In genomic region chr3:38029400-38030125, GRCh38 we compare ENCODE assay signal across 9 cellular contexts. TPM values are rescaled to one million over a fixed set of nuclear protein-coding genes. Genes with fewer than 3 reads are reported as not detected.
A peak's percentile ranks its signal among the peaks of the same experiment; 100 is the strongest.
DNase-seq lines count a peak whose midpoint lies in the region; ATAC-seq and TF ChIP-seq lines count a peak whose summit lies in the region.
"Had no signal": no experiment of that assay in that cellular context is flagged by ENCODE, and none has a peak within 500 bp of the region (broad histone marks: within the 10 kb centered on the region; RNA-seq: fewer than 3 reads in every experiment).

PLCD1 (minus strand) TSS chr3:38029642; CDS start chr3:38029539, 103 bp downstream.

- H3K9ac ChIP-seq in colonic mucosa (ENCODE audit: low read depth in 2 of 2, low read length in 2 of 2), result peak within 1 kb of the TSS; percentile 73 to 78
- H3K9ac ChIP-seq in skeletal muscle satellite cell (ENCODE audit: low read depth, low read length), result peak within 1 kb of the TSS; percentile 86
- H3K9ac ChIP-seq: KMS-11 had no signal

- peak within 1 kb of the TSS; percentile 46 for H3K27ac ChIP-seq in colonic mucosa
- H3K27ac ChIP-seq: KMS-11 had no signal

- TF ChIP-seq CTCF in colonic mucosa (IDR thresholded peaks at IDR 0.05), result no peak

- no peak for ATAC-seq in HG03571 (IDR thresholded peaks at IDR 0.05; ENCODE audit: unreplicated experiment)

- peak; percentile 81 for DNase-seq in ELF-1 (ENCODE audit: low read depth, low spot score)
- peak; percentile 80 for DNase-seq in colonic mucosa
- peak; percentile 22 for DNase-seq in iris pigment epithelial cell (ENCODE audit: low read depth)
- DNase-seq in DMS79 (lab: John Stamatoyannopoulos, UW), result no peak
- no peak for DNase-seq in NCI-H524 (lab: John Stamatoyannopoulos, UW)

- H3K4me3 ChIP-seq in colonic mucosa (peak within 1 kb of the TSS; percentile 62), skeletal muscle satellite cell (ENCODE audit: low read length) (peak within 1 kb of the TSS; percentile 84)

- intact Hi-C loops in T-helper 1 cell treated with Interleukin-12 subunit alpha and Interleukin-12 subunit beta and Interleukin-4 antibody, amounts not matched to agents 30 ng/mL and 1 ng/mL, for 36 hours (cut with micrococcal nuclease), result loop anchor here (10.0 kb wide), 1 partner anchor 1235 kb away; no protein-coding TSS in a partner anchor
- intact Hi-C loops in colonic mucosa (cut with DNase I), result no loop called here

- peaks cover 5% of the 10 kb centered on the region for H3K27me3 ChIP-seq in colonic mucosa
- no peaks in the 10 kb centered on the region for H3K27me3 ChIP-seq in skeletal muscle satellite cell (ENCODE audit: control insufficient read depth, insufficient read depth, low read length)

- H3K4me2 ChIP-seq in skeletal muscle satellite cell (ENCODE audit: low read length), result peak within 1 kb of the TSS; percentile 93
- H3K4me2 ChIP-seq: KMS-11 had no signal

- no peaks in the 10 kb centered on the region for H3K36me3 ChIP-seq in colonic mucosa
- H3K36me3 ChIP-seq in skeletal muscle satellite cell (ENCODE audit: insufficient read depth, low read length), result no peaks in the 10 kb centered on the region

- H3K4me1 ChIP-seq in colonic mucosa, result peaks cover 12% of the 10 kb centered on the region
- peaks cover 43% of the 10 kb centered on the region for H3K4me1 ChIP-seq in skeletal muscle satellite cell (ENCODE audit: control insufficient read depth, insufficient read depth, low read length)

- H3K9me3 ChIP-seq in colonic mucosa (no peaks in the 10 kb centered on the region), skeletal muscle satellite cell (replicated peaks; ENCODE audit: low read length) (no peaks in the 10 kb centered on the region)

RNA-seq across cellular contexts. Expression of gene PLCD1, which starts in this region (rescaled TPM):
- 16.6 and 18.5 TPM in 2 replicates for total RNA-seq in T-helper 1 cell treated with Interleukin-12 subunit alpha and Interleukin-12 subunit beta and Interleukin-4 antibody, amounts not matched to agents 30 ng/mL and 1 ng/mL, for 36 hours
- total RNA-seq in colonic mucosa, result 10 to 100 TPM; 46.8 to 70.0 TPM
- total RNA-seq in skeletal muscle satellite cell (2012; rRNA removed), result 21.5 and 25.1 TPM in 2 replicates

Comparison
In these comparisons a context has a peak if more than half of its experiments do, and no peak if none do; other contexts are left out.
1. DNase-seq: peak in ELF-1 (single experiment), colonic mucosa (single experiment) and iris pigment epithelial cell (single experiment); none in DMS79 (single experiment) and NCI-H524 (0 of 2).